Comparison of ENCODE assay signal across 14 cellular contexts in the genomic region with DNA sequence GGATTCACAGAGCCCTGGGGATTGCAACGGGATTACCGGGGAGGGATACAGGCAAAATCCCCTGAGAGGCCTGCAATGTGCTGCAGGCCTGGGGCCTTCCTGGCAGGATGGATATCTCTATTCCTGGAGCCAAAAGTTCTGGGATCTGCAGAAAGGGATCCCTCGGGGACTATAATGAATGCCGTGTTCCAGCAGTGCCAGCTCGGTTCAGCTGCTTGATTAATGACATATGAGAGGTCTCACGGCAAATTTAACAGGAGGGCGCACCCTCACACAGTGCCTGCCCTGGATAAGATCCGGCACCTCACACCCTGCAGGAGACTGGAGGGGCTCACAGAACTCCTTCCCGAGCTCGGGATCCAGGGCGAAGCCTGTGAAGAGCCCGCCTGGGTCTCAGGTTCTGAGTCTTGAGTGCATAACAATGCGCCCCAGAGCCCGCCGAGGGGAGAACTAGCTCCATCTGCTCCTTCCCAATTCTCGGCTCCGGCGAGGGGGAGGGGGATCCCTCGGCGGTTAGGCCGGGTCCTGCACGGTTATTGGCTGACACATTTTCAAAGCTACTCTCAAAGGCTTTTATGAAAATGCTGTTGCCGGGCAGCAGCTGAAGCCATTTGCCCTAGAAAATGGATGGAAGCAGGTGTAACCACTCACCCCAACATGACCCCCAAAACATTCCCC. TPM values are rescaled to one million over a fixed set of nuclear protein-coding genes. Genes with fewer than 3 reads are reported as not detected.
A peak's percentile ranks its signal among the peaks of the same experiment; 100 is the strongest.
DNase-seq lines count a peak whose midpoint lies in the region; ATAC-seq and TF ChIP-seq lines count a peak whose summit lies in the region.
"Had no signal": no experiment of that assay in that cellular context is flagged by ENCODE, and none has a peak within 500 bp of the region (broad histone marks: within the 10 kb centered on the region; RNA-seq: fewer than 3 reads in every experiment).

No MANE protein-coding gene starts in this region.

- in situ Hi-C loops in ACHN (cut with HindIII; ENCODE audit: low pct_ligation_motif_present, low pct_unique_long_range_greater_than_20kb, low sequenced_read_pairs) = no loop called here

- no peak overlapping the region for H3K4me3 Mint-ChIP-seq in endodermal cell
- H3K4me3 Mint-ChIP-seq: dendritic cell treated with granulocyte-macrophage colony-stimulating factor and Interleukin-4, amounts not matched to agents 40 ng/mL and 50 ng/mL, for 4 days had no signal

- no peak overlapping the region for H3K9ac ChIP-seq in endodermal cell (ENCODE audit: extremely low read depth, low read length, poor library complexity, severe bottlenecking)
- H3K9ac ChIP-seq: BLaER1 had no signal

- H3K27ac Mint-ChIP-seq in endodermal cell = no peak overlapping the region
- H3K27ac Mint-ChIP-seq: dendritic cell treated with granulocyte-macrophage colony-stimulating factor and Interleukin-4, amounts not matched to agents 40 ng/mL and 50 ng/mL, for 4 days had no signal

- H3K4me1 Mint-ChIP-seq in endodermal cell = peaks cover 59% of the 10 kb centered on the region

- peaks cover 3% of the 10 kb centered on the region for H3K27me3 Mint-ChIP-seq in endodermal cell (ENCODE audit: insufficient read depth)

- no peaks in the 10 kb centered on the region for H3K9me3 Mint-ChIP-seq in endodermal cell
- H3K9me3 Mint-ChIP-seq: dendritic cell treated with granulocyte-macrophage colony-stimulating factor and Interleukin-4, amounts not matched to agents 40 ng/mL and 50 ng/mL, for 4 days had no signal

- peaks cover 17% of the 10 kb centered on the region for H3K4me1 ChIP-seq in endodermal cell (ENCODE audit: control insufficient read depth, insufficient read depth, low read length)
- H3K4me1 ChIP-seq: BLaER1 had no signal

- H3K27ac ChIP-seq in endodermal cell (ENCODE audit: low read depth, low read length) = peak overlapping the region; percentile 86
- H3K27ac ChIP-seq: BLaER1 had no signal

- no peak for ATAC-seq in GM18909 (IDR thresholded peaks at IDR 0.05; ENCODE audit: poor library complexity, unreplicated experiment)

- DNase-seq in DMS 273 treated with DMSO at 0.1 percent for 48 hours (lab: John Stamatoyannopoulos, UW) (peak; percentile 98), NCI-H2107 treated with DMSO at 0.1 percent for 48 hours (lab: John Stamatoyannopoulos, UW; ENCODE audit: unreplicated experiment) (peak; percentile 95), endodermal cell (peak; percentile 89), myocyte (ENCODE audit: low read depth) (peak; percentile 88), epidermal melanocyte (ENCODE audit: insufficient read length, low spot score) (no peak), NCI-H748 (lab: John Stamatoyannopoulos, UW; ENCODE audit: unreplicated experiment) (no peak), ACHN (no peak)
- DNase-seq: stimulated activated CD4-positive, alpha-beta T cell treated with anti-CD3 and anti-CD28 coated beads, Interleukin-15, amount 100 ng/mL, for 24 hours; T-helper 2 cell had no signal

- H3K27me3 ChIP-seq in endodermal cell (ENCODE audit: control insufficient read depth, insufficient read depth, low read length, poor library complexity, severe bottlenecking) = peaks cover 22% of the 10 kb centered on the region
- H3K27me3 ChIP-seq: BLaER1 had no signal

- 22 to 40% methylated on average over 12 to 23 of the region's 23 CpGs for whole genome bisulfite sequencing in endodermal cell (ENCODE audit: insufficient coverage in 1 of 2, insufficient read length in 1 of 2), 2 experiments

- H3K9me3 ChIP-seq in endodermal cell (ENCODE audit: control insufficient read depth, low read length) = no peaks in the 10 kb centered on the region
- H3K9me3 ChIP-seq: BLaER1 had no signal

- no peaks in the 10 kb centered on the region for H3K36me3 ChIP-seq in endodermal cell (ENCODE audit: control insufficient read depth, insufficient read depth, low read length)
- H3K36me3 ChIP-seq: BLaER1 had no signal

- TF ChIP-seq CTCF in endodermal cell (conservative IDR thresholded peaks at IDR 0.05) = no peak

- no peaks in the 10 kb centered on the region for H3K36me3 Mint-ChIP-seq in endodermal cell (ENCODE audit: low read depth)

- no peak overlapping the region for H3K4me3 ChIP-seq in endodermal cell (ENCODE audit: low read length)
- H3K4me3 ChIP-seq: BLaER1 had no signal

RNA-seq across cellular contexts. Expression of a gene that starts 15.4 kb away (rescaled TPM):
- 10 to 100 TPM in 1 of 2 donors, 1 to 10 TPM in 1; 5.6 to 25.0 TPM for total RNA-seq in endodermal cell
- 7.7 TPM for polyA plus RNA-seq in endodermal cell (2013, experiment 1 of 2)
- 8.9 TPM for polyA plus RNA-seq in endodermal cell (2013, experiment 2 of 2)
- total RNA-seq in myocyte = not detected in 2 replicates
- not detected for polyA plus RNA-seq in myocyte (2012)
- total RNA-seq: lower leg skin, NCI-H460 had no signal

Comparison
In these comparisons a context has a peak if more than half of its experiments do, and no peak if none do; other contexts are left out.
1. DNase-seq: peak in DMS 273 treated with DMSO at 0.1 percent for 48 hours (single experiment), NCI-H2107 treated with DMSO at 0.1 percent for 48 hours (single experiment), endodermal cell (single experiment) and myocyte (single experiment); none in epidermal melanocyte (single experiment), NCI-H748 (single experiment) and ACHN (single experiment).